12 cellular contexts compared by ENCODE assay signal in the genomic region with DNA sequence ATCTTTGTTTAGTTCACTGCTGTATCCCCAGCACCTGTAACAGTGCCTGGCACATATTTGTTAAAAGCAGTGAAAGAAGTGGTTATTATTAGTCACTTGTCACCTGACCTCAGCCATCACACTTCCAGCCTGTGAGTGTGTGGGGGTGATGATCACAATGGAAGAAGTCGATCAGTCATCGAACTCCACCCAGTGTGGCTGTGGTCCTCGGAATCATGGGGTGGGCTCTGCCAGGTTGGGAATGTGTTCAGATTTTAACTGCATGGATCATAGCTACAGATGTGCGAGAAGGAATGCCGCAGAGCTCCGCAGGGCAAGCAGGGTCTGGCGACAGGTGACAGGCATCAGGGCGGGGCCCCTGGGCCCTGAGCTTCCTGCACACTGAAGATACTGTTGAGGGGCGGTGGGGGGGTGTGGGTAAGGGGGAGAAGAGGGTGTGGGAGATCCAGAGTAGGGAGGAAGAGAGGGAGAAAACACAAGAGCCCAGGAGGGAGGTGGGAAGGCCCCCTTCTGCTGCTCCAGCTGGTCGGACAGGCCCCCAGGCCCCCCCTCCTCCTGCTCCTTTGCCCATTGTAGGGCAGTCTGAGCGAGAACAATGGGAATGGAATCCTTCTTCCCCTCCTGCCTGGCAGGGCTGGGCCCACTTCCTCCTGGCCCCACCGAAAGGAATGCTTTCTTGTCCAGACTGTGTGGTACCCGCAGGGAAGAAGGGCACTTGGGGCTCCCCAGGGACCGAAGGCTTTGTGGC.
DNase-seq lines count a peak whose midpoint lies in the region; ATAC-seq, FAIRE-seq and TF ChIP-seq lines count a peak whose summit lies in the region.
"Had no signal": no experiment of that assay in that cellular context is flagged by ENCODE, and none has a peak within 500 bp of the region (broad histone marks: within the 10 kb centered on the region; RNA-seq: fewer than 3 reads in every experiment).

No MANE protein-coding gene starts in this region.

- no peak for DNase-seq in right cardiac atrium
- DNase-seq in right atrium auricular region (ENCODE audit: low spot score) = no peak
- peak in 1 of 2 donors; percentile 10 for DNase-seq in activated naive CD4-positive, alpha-beta T cell treated with anti-CD3 and anti-CD28 coated beads, Interleukin-2, amount 50 U/mL, for 72 hours (ENCODE audit: low spot score in 2 of 2)
- no peak for DNase-seq in HepG2 (ENCODE audit: low spot score)
- peak; percentile 73 for DNase-seq in urothelium cell line (ENCODE audit: low spot score)
- DNase-seq in SHP77 (lab: John Stamatoyannopoulos, UW) = no peak
- DNase-seq in NCI-H2227 treated with DMSO at 0.1 percent for 48 hours (lab: John Stamatoyannopoulos, UW) = no peak
- DNase-seq: NCI-H1092 had no signal

- no peaks in the 10 kb centered on the region for H3K27me3 ChIP-seq in right cardiac atrium (ENCODE audit: control insufficient read depth, insufficient read depth)
- H3K27me3 ChIP-seq in right atrium auricular region = no peaks in the 10 kb centered on the region
- peaks cover 0 to 32% of the 10 kb centered on the region in 2 experiments; a peak in 2 of 5 replicates for H3K27me3 ChIP-seq in HepG2 (ENCODE audit: control insufficient read depth in 1 of 2, insufficient read depth in 2 of 2, low read length in 2 of 2)

- POLR2A ChIA-PET in HepG2 (lab: Yijun Ruan, JAX) = no interaction called here

- 56% methylated on average over 14 of the region's 14 CpGs for WGBS in right cardiac atrium
- 40% methylated on average over 13 of the region's 14 CpGs for WGBS in HepG2 (ENCODE audit: low lambda C conversion rate)

- H3K36me3 ChIP-seq in right atrium auricular region (no peaks in the 10 kb centered on the region), HepG2 (replicated peaks in 1 of 2; ENCODE audit: control insufficient read depth in 1 of 2, insufficient read depth in 2 of 2, low read length in 2 of 2) (no peaks in the 10 kb centered on the region)
- H3K36me3 ChIP-seq: prostate gland had no signal

- H2AFZ ChIP-seq in HepG2 (ENCODE audit: low read length) = no peak overlapping the region

- intact Hi-C loops in right cardiac atrium (cut with DNase I) (no loop called here), HepG2 (cut with micrococcal nuclease; ENCODE audit: unreplicated experiment) (no loop called here)

- H3K27ac ChIP-seq in right cardiac atrium (ENCODE audit: low read length) (no peak overlapping the region), right atrium auricular region (no peak overlapping the region), HepG2 (ENCODE audit: extremely low read length, insufficient read depth, low read length) (no peak overlapping the region)
- H3K27ac ChIP-seq: prostate gland had no signal

- H3K9ac ChIP-seq in HepG2 (ENCODE audit: insufficient read depth, low read depth, low read length) = no peak overlapping the region

- BruUV-seq in HepG2 (replicated peaks; lab: Mats Ljungman, UMichigan) = no TSS peak

- no peak for TF ChIP-seq CTCF in right atrium auricular region (IDR thresholded peaks at IDR 0.05)
- no peak for TF ChIP-seq CTCF in HepG2 (CRISPR knock-in tag; IDR thresholded peaks at IDR 0.05)

- no peaks in the 10 kb centered on the region for H3K36me3 Mint-ChIP-seq in activated naive CD4-positive, alpha-beta T cell treated with anti-CD3 and anti-CD28 coated beads, Interleukin-2, amount 50 U/mL, for 72 hours

- H3K27ac Mint-ChIP-seq in activated naive CD4-positive, alpha-beta T cell treated with anti-CD3 and anti-CD28 coated beads, Interleukin-2, amount 50 U/mL, for 72 hours = no peak overlapping the region
- H3K27ac Mint-ChIP-seq: B cell had no signal

- no peaks in the 10 kb centered on the region for H3K79me2 ChIP-seq in HepG2 (ENCODE audit: insufficient read depth, low read length)

- H3K4me3 ChIP-seq in right cardiac atrium (ENCODE audit: low read length) (no peak overlapping the region), right atrium auricular region (no peak overlapping the region), HepG2 (replicated peaks in 1 of 3; ENCODE audit: insufficient read depth in 1 of 3, low read depth in 2 of 3, low read length in 3 of 3) (no peak overlapping the region)
- H3K4me3 ChIP-seq: prostate gland had no signal

- no peak overlapping the region for H3K4me2 ChIP-seq in HepG2 (ENCODE audit: low read depth, low read length)

- in situ Hi-C loops in HepG2 (cut with HindIII; ENCODE audit: extremely low pct_ligation_motif_present, low pct_unique_long_range_greater_than_20kb) = no loop called here

- CTCF ChIA-PET in HepG2 (lab: Yijun Ruan, JAX; ENCODE audit: low intra/inter-chr PET ratio, low total read pairs) = no interaction called here

- FAIRE-seq in HepG2 (lab: Jason Lieb, UNC) = no peak
- no peak for FAIRE-seq in urothelium cell line (lab: Jason Lieb, UNC)
- FAIRE-seq: islet of Langerhans had no signal

- no peak for TF ChIP-seq RAD21 in HepG2 (CRISPR knock-in tag; IDR thresholded peaks at IDR 0.05)

- TF ChIP-seq EP300 in HepG2 (IDR thresholded peaks at IDR 0.05; ENCODE audit: low read depth in 2 of 2, low read length in 2 of 2) (no peak), HepG2 (CRISPR knock-in tag; IDR thresholded peaks at IDR 0.05; ENCODE audit: borderline replicate concordance) (no peak)

- H3K9me3 ChIP-seq in right cardiac atrium (ENCODE audit: control insufficient read depth, low read length) = no peaks in the 10 kb centered on the region
- H3K9me3 ChIP-seq in right atrium auricular region = no peaks in the 10 kb centered on the region
- no peaks in the 10 kb centered on the region for H3K9me3 ChIP-seq in HepG2 (ENCODE audit: low read length)
- H3K9me3 ChIP-seq: prostate gland had no signal

- H3K4me1 ChIP-seq in right cardiac atrium (ENCODE audit: control insufficient read depth, insufficient read depth, low read length) (no peaks in the 10 kb centered on the region), right atrium auricular region (peaks cover 0 to 7% of the 10 kb centered on the region in 2 donors), HepG2 (ENCODE audit: insufficient read depth, low read length) (no peaks in the 10 kb centered on the region)
- H3K4me1 ChIP-seq: prostate gland had no signal

- H4K20me1 ChIP-seq in HepG2 (ENCODE audit: insufficient read depth, low read length) = no peaks in the 10 kb centered on the region

- no peak for TF ChIP-seq POLR2A in HepG2 (IDR thresholded peaks at IDR 0.05; ENCODE audit: insufficient read depth in 1 of 2, low read depth in 2 of 2, low read length in 2 of 2)

- no peaks in the 10 kb centered on the region for H3K9me3 Mint-ChIP-seq in activated naive CD4-positive, alpha-beta T cell treated with anti-CD3 and anti-CD28 coated beads, Interleukin-2, amount 50 U/mL, for 72 hours

- peak; percentile 36 to 61 for ATAC-seq in right cardiac atrium
- peak; percentile 80 to 88 for ATAC-seq in activated naive CD4-positive, alpha-beta T cell treated with anti-CD3 and anti-CD28 coated beads, Interleukin-2, amount 50 U/mL, for 72 hours
- ATAC-seq in HepG2 = no peak; the same call in 2 of the 3 replicates
- ATAC-seq in HG02884 (IDR thresholded peaks at IDR 0.05; ENCODE audit: unreplicated experiment) = no peak

TF ChIP-seq in HepG2, 621 proteins besides CTCF, POLR2A, EP300 and RAD21:
- TF ChIP-seq AGO2 (optimal IDR thresholded peaks at IDR 0.05; ENCODE audit: low read depth, low read length) (no peak), TOE1 (CRISPR knock-in tag; IDR thresholded peaks at IDR 0.05) (no peak), RELA (CRISPR knock-in tag; IDR thresholded peaks at IDR 0.05) (no peak), SRSF9 (IDR thresholded peaks at IDR 0.05; ENCODE audit: borderline replicate concordance, insufficient read depth, low read depth, low read length, poor library complexity, severe bottlenecking) (no peak), ZNF329 (CRISPR knock-in tag; IDR thresholded peaks at IDR 0.05; ENCODE audit: low read depth) (no peak)
- TF ChIP-seq, protein P1, sequence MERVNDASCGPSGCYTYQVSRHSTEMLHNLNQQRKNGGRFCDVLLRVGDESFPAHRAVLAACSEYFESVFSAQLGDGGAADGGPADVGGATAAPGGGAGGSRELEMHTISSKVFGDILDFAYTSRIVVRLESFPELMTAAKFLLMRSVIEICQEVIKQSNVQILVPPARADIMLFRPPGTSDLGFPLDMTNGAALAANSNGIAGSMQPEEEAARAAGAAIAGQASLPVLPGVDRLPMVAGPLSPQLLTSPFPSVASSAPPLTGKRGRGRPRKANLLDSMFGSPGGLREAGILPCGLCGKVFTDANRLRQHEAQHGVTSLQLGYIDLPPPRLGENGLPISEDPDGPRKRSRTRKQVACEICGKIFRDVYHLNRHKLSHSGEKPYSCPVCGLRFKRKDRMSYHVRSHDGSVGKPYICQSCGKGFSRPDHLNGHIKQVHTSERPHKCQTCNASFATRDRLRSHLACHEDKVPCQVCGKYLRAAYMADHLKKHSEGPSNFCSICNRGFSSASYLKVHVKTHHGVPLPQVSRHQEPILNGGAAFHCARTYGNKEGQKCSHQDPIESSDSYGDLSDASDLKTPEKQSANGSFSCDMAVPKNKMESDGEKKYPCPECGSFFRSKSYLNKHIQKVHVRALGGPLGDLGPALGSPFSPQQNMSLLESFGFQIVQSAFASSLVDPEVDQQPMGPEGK (CRISPR knock-in tag; IDR thresholded peaks at IDR 0.05) = 0 out of 2 replicates have a peak, but pooled peaks have one; percentile 13

Comparison
In these comparisons a context has a peak if more than half of its experiments do, and no peak if none do; other contexts are left out.
1. ATAC-seq: peak in right cardiac atrium (2 of 2) and activated naive CD4-positive, alpha-beta T cell treated with anti-CD3 and anti-CD28 coated beads, Interleukin-2, amount 50 U/mL, for 72 hours (2 of 2); none in HepG2 (single experiment) and HG02884 (single experiment).